Comparison of ENCODE assay signal across 9 cellular contexts in the genomic region with DNA sequence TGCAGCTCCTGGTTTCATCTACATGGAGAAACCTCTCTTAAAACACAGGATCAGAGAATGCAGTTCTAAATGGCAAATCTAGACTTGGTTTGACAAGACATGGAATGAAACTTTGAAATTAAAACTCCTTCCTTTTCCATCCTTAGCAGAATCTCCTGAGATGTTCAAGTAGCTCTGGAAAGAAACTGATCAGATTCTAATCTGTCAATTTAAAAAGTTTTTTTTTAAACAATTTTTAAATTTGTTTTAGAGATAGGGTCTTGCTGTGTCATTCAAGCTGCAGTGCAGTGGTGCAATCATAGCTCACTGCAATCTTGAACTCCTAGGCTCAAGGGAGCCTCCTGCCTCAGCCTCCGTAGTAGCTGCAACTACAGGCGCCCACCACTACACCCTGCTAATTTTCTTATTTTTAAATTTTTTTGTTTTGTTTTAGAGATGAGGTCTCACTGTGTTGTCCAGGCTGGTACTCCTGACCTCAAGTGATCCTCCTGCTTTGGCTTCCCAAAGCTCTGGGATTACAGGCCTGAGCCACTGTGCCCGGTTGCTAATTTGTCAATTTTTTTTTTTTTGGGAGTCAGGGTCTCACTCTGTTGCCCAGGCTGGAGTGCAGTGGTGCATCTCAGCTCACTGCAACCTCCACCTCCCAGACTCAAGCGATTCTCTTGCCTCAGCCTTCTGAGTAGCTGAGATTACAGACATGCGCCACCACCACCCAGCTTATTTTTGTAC.
DNase-seq lines count a peak whose midpoint lies in the region; ATAC-seq and TF ChIP-seq lines count a peak whose summit lies in the region.
"Had no signal": no experiment of that assay in that cellular context is flagged by ENCODE, and none has a peak within 500 bp of the region (broad histone marks: within the 10 kb centered on the region; RNA-seq: fewer than 3 reads in every experiment).

No MANE protein-coding gene starts in this region.

- POLR2A ChIA-PET in OCI-LY7 (lab: Charles Lee), result interaction anchor here (0.6 to 3.1 kb wide), 18 partner anchors 9 to 388 kb away, joined by 3 to 22 read pairs (median 4); no protein-coding TSS in a partner anchor

- CTCF ChIA-PET in OCI-LY7 (lab: Charles Lee; ENCODE audit: unreplicated experiment), result interaction anchor here (0.7 to 2.4 kb wide), 11 partner anchors 13 to 384 kb away, joined by 3 to 10 read pairs (median 4); no protein-coding TSS in a partner anchor

- H3K27ac Mint-ChIP-seq in type B pancreatic cell, result peak overlapping the region; percentile 85

- peaks cover 38% of the 10 kb centered on the region for H3K4me1 Mint-ChIP-seq in type B pancreatic cell (ENCODE audit: unreplicated experiment)

- no peak for ATAC-seq in heart right ventricle

- H3K4me2 ChIP-seq in OCI-LY7 (ENCODE audit: low read length), result peak overlapping the region; percentile 79

- H3K4me3 Mint-ChIP-seq in type B pancreatic cell, result peak overlapping the region; percentile 83

- DNase-seq in right atrium auricular region (ENCODE audit: low spot score), result no peak
- no peak for DNase-seq in heart right ventricle
- DNase-seq in OCI-LY7 (ENCODE audit: low spot score), result no peak
- peak; percentile 58 to 81 for DNase-seq in erythroblast (lab: John Stamatoyannopoulos, UW)
- DNase-seq in type B pancreatic cell (ENCODE audit: extremely low spot score, unreplicated experiment), result no peak
- no peak for DNase-seq in GM19238 (ENCODE audit: insufficient read length, low spot score)
- no peak for DNase-seq in GOT3 (lab: John Stamatoyannopoulos, UW)
- no peak for DNase-seq in adrenal gland

- peak overlapping the region; percentile 39; the same call in 1 of the 2 replicates for H2AFZ ChIP-seq in OCI-LY7 (ENCODE audit: low read length)

- TF ChIP-seq CTCF in right atrium auricular region (IDR thresholded peaks at IDR 0.05), result peak; percentile 7 to 17
- TF ChIP-seq CTCF in heart right ventricle (IDR thresholded peaks at IDR 0.05), result peak in 2 of 9 donors; percentile 5 to 29
- TF ChIP-seq CTCF in OCI-LY7 (conservative IDR thresholded peaks at IDR 0.05; ENCODE audit: low read length), result peak; percentile 40; the same call in 1 of the 2 replicates
- peak; percentile 28 for TF ChIP-seq CTCF in type B pancreatic cell (conservative IDR thresholded peaks at IDR 0.05)
- peak in 1 of 6 experiments; percentile 12 for TF ChIP-seq CTCF in adrenal gland (IDR thresholded peaks at IDR 0.05)

- 97 to 98% methylated on average over 5 of the region's 5 CpGs for WGBS in heart right ventricle, 2 donors
- 93 to 97% (median 97%) methylated on average over 5 of the region's 5 CpGs for WGBS in adrenal gland, 4 donors

- H3K27ac ChIP-seq in right atrium auricular region (no peak overlapping the region), heart right ventricle (no peak overlapping the region), OCI-LY7 (ENCODE audit: low read depth, low read length, poor library complexity, severe bottlenecking) (peak overlapping the region; percentile 78), adrenal gland (peak overlapping the region in 1 of 5 donors; percentile 71)

- peaks cover 0 to 7% of the 10 kb centered on the region in 2 donors for H3K4me1 ChIP-seq in right atrium auricular region
- peaks cover 0 to 28% (median 8%) of the 10 kb centered on the region in 9 donors for H3K4me1 ChIP-seq in heart right ventricle
- H3K4me1 ChIP-seq in OCI-LY7 (ENCODE audit: insufficient read depth, low read length, poor library complexity, severe bottlenecking), result peaks cover 45% of the 10 kb centered on the region
- peaks cover 7 to 13% of the 10 kb centered on the region in 2 donors for H3K4me1 ChIP-seq in adrenal gland (replicated peaks in 1 of 2)

- H3K36me3 ChIP-seq in right atrium auricular region (no peaks in the 10 kb centered on the region), heart right ventricle (no peaks in the 10 kb centered on the region), OCI-LY7 (ENCODE audit: insufficient read depth, low read length) (peaks cover 20% of the 10 kb centered on the region; the same call in 1 of the 2 replicates), adrenal gland (replicated peaks in 1 of 2) (no peaks in the 10 kb centered on the region)
- H3K36me3 ChIP-seq: heart left ventricle had no signal

- no peaks in the 10 kb centered on the region for H3K36me3 Mint-ChIP-seq in type B pancreatic cell

- intact Hi-C loops in heart right ventricle (cut with DNase I) (loop anchor here (1.0 to 10.0 kb wide), 13 partner anchors 69 to 387 kb away; a partner anchor contains a TSS), OCI-LY7 (cut with micrococcal nuclease; ENCODE audit: unreplicated experiment) (loop anchor here (1.0 to 10.0 kb wide), 7 partner anchors 72 to 732 kb away; no protein-coding TSS in a partner anchor), adrenal gland (cut with DNase I) (loop anchor here (5.0 to 10.0 kb wide), 4 partner anchors 72 to 384 kb away; a partner anchor contains a TSS)

- H3K9me3 ChIP-seq in right atrium auricular region, result no peaks in the 10 kb centered on the region
- peaks cover 0 to 5% (median 0%) of the 10 kb centered on the region in 11 donors for H3K9me3 ChIP-seq in heart right ventricle
- peaks cover 20% of the 10 kb centered on the region for H3K9me3 ChIP-seq in OCI-LY7 (ENCODE audit: low read length)
- H3K9me3 ChIP-seq in adrenal gland (replicated peaks in 1 of 3), result no peaks in the 10 kb centered on the region

- TF ChIP-seq POLR2A in erythroblast (IDR thresholded peaks at IDR 0.05; ENCODE audit: low read length) (peak; percentile 4), adrenal gland (IDR thresholded peaks at IDR 0.05) (no peak)

- no peaks in the 10 kb centered on the region for H3K79me2 ChIP-seq in OCI-LY7 (ENCODE audit: insufficient read depth, low read depth, low read length)

- H3K9me3 Mint-ChIP-seq in type B pancreatic cell, result no peaks in the 10 kb centered on the region

- no peaks in the 10 kb centered on the region for H4K20me1 ChIP-seq in OCI-LY7 (ENCODE audit: insufficient read depth, low read length)

- H3K27me3 Mint-ChIP-seq in type B pancreatic cell, result no peaks in the 10 kb centered on the region

- BruUV-seq in OCI-LY7 (replicated peaks; lab: Mats Ljungman, UMichigan), result no TSS peak

- H3K27me3 ChIP-seq in right atrium auricular region (no peaks in the 10 kb centered on the region), heart right ventricle (no peaks in the 10 kb centered on the region), adrenal gland (no peaks in the 10 kb centered on the region)
- H3K27me3 ChIP-seq: heart left ventricle had no signal

- no peaks in the 10 kb centered on the region for H3K9me2 ChIP-seq in OCI-LY7 (ENCODE audit: insufficient read depth, low read length)

- H3K4me3 ChIP-seq in right atrium auricular region (no peak overlapping the region), heart right ventricle (no peak overlapping the region), OCI-LY7 (ENCODE audit: low read depth, low read length, poor library complexity, severe bottlenecking) (no peak overlapping the region), adrenal gland (no peak overlapping the region)

Comparison
In these comparisons a context has a peak if more than half of its experiments do, and no peak if none do; other contexts are left out.
1. DNase-seq: peak in erythroblast (2 of 2); none in right atrium auricular region (single experiment), heart right ventricle (0 of 2), OCI-LY7 (single experiment), type B pancreatic cell (single experiment), GM19238 (single experiment), GOT3 (single experiment) and adrenal gland (0 of 7).